In genomic region chr4:177023951-177024350, GRCh38 we compare ENCODE assay signal across 19 cellular contexts.
"Had no signal": no experiment of that assay in that cellular context is flagged by ENCODE, and none has a peak within 500 bp of the region (broad histone marks: within the 10 kb centered on the region; RNA-seq: fewer than 3 reads in every experiment).

No MANE protein-coding gene starts in this region.

- H2AFZ ChIP-seq: hepatocyte had no signal

- H3K4me1 ChIP-seq: testis, tibial nerve, upper lobe of right lung, vagina had no signal

- H3K9me3 ChIP-seq: mucosa of descending colon, neutrophil, testis, tibial nerve, upper lobe of right lung, vagina had no signal

- DNase-seq: foreskin melanocyte; head of caudate nucleus; left colon; mucosa of descending colon; naive thymus-derived CD8-positive, alpha-beta T cell; posterior cingulate gyrus; stimulated activated CD4-positive, alpha-beta T cell treated with anti-CD3 and anti-CD28 coated beads, Interleukin-2, amount 100 ng/mL, for 24 hours; stimulated activated CD4-positive, alpha-beta T cell treated with anti-CD3 and anti-CD28 coated beads, Interleukin-4, amount 100 ng/mL, for 4 hours; stimulated activated naive B cell treated with anti-CD40 and anti-IgM and Interleukin-4, amounts not matched to agents 10 μg/mL and 1 μg/mL and 100 μg/mL, for 72 hours; stimulated activated naive CD8-positive, alpha-beta T cell treated with anti-CD3 and anti-CD28 coated beads, Interleukin-15, amount 100 ng/mL, for 72 hours; testis; upper lobe of right lung had no signal

- H3K27me3 ChIP-seq: hepatocyte, neutrophil, testis, tibial nerve, upper lobe of right lung, vagina had no signal

- H3K79me2 ChIP-seq: hepatocyte had no signal

- H3K27ac ChIP-seq: hepatocyte, neutrophil, skin epidermis, testis, tibial nerve, upper lobe of right lung, vagina had no signal

- ATAC-seq: esophagus mucosa; left colon; mucosa of descending colon; naive thymus-derived CD8-positive, alpha-beta T cell; sciatic nerve; stimulated activated naive B cell treated with anti-CD40 and anti-IgM and Interleukin-4, amounts not matched to agents 10 μg/mL and 1 μg/mL and 100 μg/mL, for 72 hours; stimulated activated naive CD8-positive, alpha-beta T cell treated with anti-CD3 and anti-CD28 coated beads, Interleukin-15, amount 100 ng/mL, for 72 hours; upper lobe of right lung had no signal

- H3K4me3 ChIP-seq: hepatocyte, mucosa of descending colon, skin epidermis, testis, tibial nerve, upper lobe of right lung, vagina had no signal

- H3K36me3 ChIP-seq: neutrophil, tibial nerve, upper lobe of right lung, vagina had no signal

- H3K4me2 ChIP-seq: hepatocyte had no signal
